In genomic region chr1:232508161-232508661, GRCh38 we compare ENCODE assay signal across 14 cellular contexts.
DNase-seq lines count a peak whose midpoint lies in the region; ATAC-seq, FAIRE-seq and TF ChIP-seq lines count a peak whose summit lies in the region.
"Had no signal": no experiment of that assay in that cellular context is flagged by ENCODE, and none has a peak within 500 bp of the region (broad histone marks: within the 10 kb centered on the region; RNA-seq: fewer than 3 reads in every experiment).

No MANE protein-coding gene starts in this region.

- H3K4me2 ChIP-seq in HepG2 (ENCODE audit: low read depth, low read length) (no peak overlapping the region), GM12878 (ENCODE audit: control insufficient read depth, insufficient read depth) (no peak overlapping the region)

- H3K27ac ChIP-seq in HepG2 (ENCODE audit: extremely low read length, insufficient read depth, low read length) (no peak overlapping the region), right lobe of liver (no peak overlapping the region), GM12878 (ENCODE audit: control insufficient read depth, insufficient read depth) (no peak overlapping the region), esophagus muscularis mucosa (replicated peaks in 1 of 4) (no peak overlapping the region)

- H3K4me1 Mint-ChIP-seq in HFFc6 (ENCODE audit: low read depth) = no peaks in the 10 kb centered on the region
- H3K4me1 Mint-ChIP-seq: activated naive CD8-positive, alpha-beta T cell treated with anti-CD3 and anti-CD28 coated beads, Interleukin-2, amount 10 ng/mL, durations not matched to agents 7 days and 5 days had no signal

- H3K4me3 ChIP-seq in HepG2 (replicated peaks in 1 of 3; ENCODE audit: insufficient read depth in 1 of 3, low read depth in 2 of 3, low read length in 3 of 3) (no peak overlapping the region), right lobe of liver (no peak overlapping the region), GM12878 (no peak overlapping the region), kidney epithelial cell (ENCODE audit: low read depth, low read length) (no peak overlapping the region), esophagus muscularis mucosa (no peak overlapping the region)

- 9% methylated on average over 7 of the region's 8 CpGs for WGBS in HepG2 (ENCODE audit: low lambda C conversion rate)
- 78% methylated on average over 8 of the region's 8 CpGs for WGBS in right lobe of liver (ENCODE audit: insufficient coverage, low coverage, low lambda C conversion rate, missing lambda C conversion rate)
- 47% methylated on average over 8 of the region's 8 CpGs for WGBS in GM12878 (ENCODE audit: insufficient coverage, insufficient replicate concordance, low lambda C conversion rate, missing lambda C conversion rate)
- WGBS in esophagus muscularis mucosa = 81% methylated on average over 7 of the region's 8 CpGs

- TF ChIP-seq EP300 in HepG2 (IDR thresholded peaks at IDR 0.05; ENCODE audit: low read depth in 2 of 2, low read length in 2 of 2) (no peak), HepG2 (CRISPR knock-in tag; IDR thresholded peaks at IDR 0.05; ENCODE audit: borderline replicate concordance) (no peak), GM12878 (IDR thresholded peaks at IDR 0.05; ENCODE audit: borderline replicate concordance in 1 of 2, control insufficient read depth in 1 of 2, low read depth in 2 of 2, low read length in 2 of 2) (no peak), esophagus muscularis mucosa (IDR thresholded peaks at IDR 0.05) (no peak)

- DNase-seq in HepG2 (ENCODE audit: low spot score) (no peak), right lobe of liver (no peak), GM12878 (ENCODE audit: low read depth, low spot score) (no peak), kidney epithelial cell (ENCODE audit: low read depth) (no peak), esophagus muscularis mucosa (ENCODE audit: extremely low spot score) (no peak), HFFc6 (no peak)
- DNase-seq: activated naive CD8-positive, alpha-beta T cell treated with anti-CD3 and anti-CD28 coated beads, Interleukin-2, amount 10 ng/mL, durations not matched to agents 7 days and 5 days; NCI-H510A; stimulated activated CD4-positive, alpha-beta T cell treated with anti-CD3 and anti-CD28 coated beads, Interleukin-2, amount 100 ng/mL, for 24 hours; T-helper 1 cell had no signal

- H3K4me1 ChIP-seq in HepG2 (ENCODE audit: insufficient read depth, low read length) (no peaks in the 10 kb centered on the region), right lobe of liver (no peaks in the 10 kb centered on the region), GM12878 (ENCODE audit: control insufficient read depth, insufficient read depth, low read length) (no peaks in the 10 kb centered on the region), esophagus muscularis mucosa (peaks cover 12 to 40% (median 36%) of the 10 kb centered on the region in 4 donors)

- H2AFZ ChIP-seq in HepG2 (ENCODE audit: low read length) (no peak overlapping the region), GM12878 (ENCODE audit: control insufficient read depth, low read depth, low read length) (no peak overlapping the region)

- no peaks in the 10 kb centered on the region for H3K36me3 Mint-ChIP-seq in HFFc6 (ENCODE audit: low read depth)
- H3K36me3 Mint-ChIP-seq: activated naive CD8-positive, alpha-beta T cell treated with anti-CD3 and anti-CD28 coated beads, Interleukin-2, amount 10 ng/mL, durations not matched to agents 7 days and 5 days had no signal

- intact Hi-C loops in HepG2 (cut with micrococcal nuclease; ENCODE audit: unreplicated experiment) = no loop called here
- intact Hi-C loops in right lobe of liver (cut with DNase I) = no loop called here
- intact Hi-C loops in GM12878 (cut with micrococcal nuclease; ENCODE audit: unreplicated experiment) = no loop called here
- intact Hi-C loops in esophagus muscularis mucosa (cut with DNase I) = no loop called here

- H4K20me1 ChIP-seq in HepG2 (ENCODE audit: insufficient read depth, low read length) (no peaks in the 10 kb centered on the region), GM12878 (ENCODE audit: control insufficient read depth, insufficient read depth) (no peaks in the 10 kb centered on the region)

- no peaks in the 10 kb centered on the region for H3K27me3 Mint-ChIP-seq in HFFc6 (ENCODE audit: insufficient read depth)

- H3K9ac ChIP-seq in HepG2 (ENCODE audit: insufficient read depth, low read depth, low read length) (no peak overlapping the region), GM12878 (ENCODE audit: control insufficient read depth, insufficient read depth, low read length) (no peak overlapping the region)

- ATAC-seq in HepG2 (peak; percentile 33; the same call in 1 of the 3 replicates), right lobe of liver (no peak), GM12878 (peak; percentile 45; the same call in 2 of the 3 replicates), HG02938 (IDR thresholded peaks at IDR 0.05; ENCODE audit: unreplicated experiment) (no peak)
- no peak for ATAC-seq in activated CD4-positive, CD25-positive, alpha-beta regulatory T cell treated with anti-CD3 and anti-CD28 coated beads, Interleukin-2, amount 50 U/mL, for 24 hours

- in situ Hi-C loops in HepG2 (cut with HindIII; ENCODE audit: extremely low pct_ligation_motif_present, low pct_unique_long_range_greater_than_20kb) (no loop called here), GM12878 (cut with MboI) (no loop called here)

- TF ChIP-seq CTCF in HepG2 (CRISPR knock-in tag; IDR thresholded peaks at IDR 0.05) (no peak), right lobe of liver (IDR thresholded peaks at IDR 0.05) (no peak), GM12878 (IDR thresholded peaks at IDR 0.05 in 2 of 3, conservative IDR thresholded peaks at IDR 0.05 in 1 of 3; ENCODE audit: control insufficient read depth in 2 of 3, extremely low read depth in 1 of 3, insufficient read depth in 1 of 3, low read depth in 3 of 3, low read length in 3 of 3) (no peak), kidney epithelial cell (IDR thresholded peaks at IDR 0.05; ENCODE audit: insufficient read depth, low read length, poor library complexity, severe bottlenecking) (peak; percentile 29), esophagus muscularis mucosa (IDR thresholded peaks at IDR 0.05) (peak in 1 of 3 experiments; percentile 15), HFFc6 (IDR thresholded peaks at IDR 0.05) (no peak)

- H3K9me3 ChIP-seq in HepG2 (ENCODE audit: low read length) (no peaks in the 10 kb centered on the region), right lobe of liver (no peaks in the 10 kb centered on the region), GM12878 (replicated peaks; ENCODE audit: control insufficient read depth, insufficient read depth, low read length) (no peaks in the 10 kb centered on the region), esophagus muscularis mucosa (no peaks in the 10 kb centered on the region)

- RAD21 ChIA-PET in GM12878 (lab: Charles Lee; ENCODE audit: unreplicated experiment) = no interaction called here

- no peak for FAIRE-seq in HepG2 (lab: Jason Lieb, UNC)
- no peak for FAIRE-seq in GM12878 (lab: Jason Lieb, UNC)
- FAIRE-seq: endometrium had no signal

- H3K79me2 ChIP-seq in HepG2 (ENCODE audit: insufficient read depth, low read length) = no peaks in the 10 kb centered on the region
- H3K79me2 ChIP-seq in GM12878 (ENCODE audit: control insufficient read depth, insufficient read depth, low read length) = no peaks in the 10 kb centered on the region

- no peak for TF ChIP-seq POLR2A in HepG2 (IDR thresholded peaks at IDR 0.05; ENCODE audit: insufficient read depth in 1 of 2, low read depth in 2 of 2, low read length in 2 of 2)
- TF ChIP-seq POLR2A in right lobe of liver (IDR thresholded peaks at IDR 0.05) = no peak
- no peak for TF ChIP-seq POLR2A in GM12878 (IDR thresholded peaks at IDR 0.05; ENCODE audit: low read depth, low read length)
- no peak for TF ChIP-seq POLR2A in esophagus muscularis mucosa (IDR thresholded peaks at IDR 0.05; ENCODE audit: low read depth)

- H3K36me3 ChIP-seq in HepG2 (replicated peaks in 1 of 2; ENCODE audit: control insufficient read depth in 1 of 2, insufficient read depth in 2 of 2, low read length in 2 of 2) (no peaks in the 10 kb centered on the region), right lobe of liver (no peaks in the 10 kb centered on the region), GM12878 (ENCODE audit: control insufficient read depth in 2 of 2, insufficient read depth in 2 of 2, low read length in 1 of 2) (no peaks in the 10 kb centered on the region), kidney epithelial cell (ENCODE audit: control insufficient read depth, insufficient read depth, low read length) (no peaks in the 10 kb centered on the region), esophagus muscularis mucosa (peaks cover 0 to under 1% (median 0%) of the 10 kb centered on the region in 4 donors)

- H3K27ac Mint-ChIP-seq in HFFc6 = no peak overlapping the region
- H3K27ac Mint-ChIP-seq: activated naive CD8-positive, alpha-beta T cell treated with anti-CD3 and anti-CD28 coated beads, Interleukin-2, amount 10 ng/mL, durations not matched to agents 7 days and 5 days; stimulated activated naive CD8-positive, alpha-beta T cell treated with anti-CD3 and anti-CD28 coated beads, Interleukin-15, Interleukin-2, amounts not matched to agents 100 ng/mL and 50 ng/mL, for 24 hours had no signal

- TF ChIP-seq RAD21 in HepG2 (CRISPR knock-in tag; IDR thresholded peaks at IDR 0.05) = no peak
- no peak for TF ChIP-seq RAD21 in GM12878 (IDR thresholded peaks at IDR 0.05; ENCODE audit: insufficient read depth, low read depth, low read length)

- peaks cover 0 to 9% of the 10 kb centered on the region in 2 experiments; a peak in 2 of 5 replicates for H3K27me3 ChIP-seq in HepG2 (ENCODE audit: control insufficient read depth in 1 of 2, insufficient read depth in 2 of 2, low read length in 2 of 2)
- H3K27me3 ChIP-seq in right lobe of liver = no peaks in the 10 kb centered on the region
- H3K27me3 ChIP-seq in GM12878 (replicated peaks in 1 of 2; ENCODE audit: control insufficient read depth in 2 of 2, insufficient read depth in 2 of 2, low read length in 1 of 2) = no peaks in the 10 kb centered on the region; a peak in 1 of 4 replicates
- no peaks in the 10 kb centered on the region for H3K27me3 ChIP-seq in kidney epithelial cell (ENCODE audit: control insufficient read depth, insufficient read depth, low read length)
- H3K27me3 ChIP-seq in esophagus muscularis mucosa = no peaks in the 10 kb centered on the region

- POLR2A ChIA-PET in HepG2 (lab: Yijun Ruan, JAX) (no interaction called here), GM12878 (lab: Charles Lee) (no interaction called here)

- SMC1A ChIA-PET in GM12878 (lab: Charles Lee; ENCODE audit: uncharacterized antibody, unreplicated experiment) = no interaction called here

- no TSS peak for BruUV-seq in HepG2 (replicated peaks; lab: Mats Ljungman, UMichigan)
- no TSS peak for BruUV-seq in GM12878 (replicated peaks; lab: Mats Ljungman, UMichigan)

- CTCF ChIA-PET in HepG2 (lab: Yijun Ruan, JAX; ENCODE audit: low intra/inter-chr PET ratio, low total read pairs) = no interaction called here
- CTCF ChIA-PET in GM12878 (lab: Yijun Ruan, JAX) = interaction anchor here (1.8 kb wide), 1 partner anchor 10 kb away, joined by 9 read pairs; no protein-coding TSS in a partner anchor

- H3K4me3 Mint-ChIP-seq in HFFc6 = no peak overlapping the region
- H3K4me3 Mint-ChIP-seq: activated naive CD8-positive, alpha-beta T cell treated with anti-CD3 and anti-CD28 coated beads, Interleukin-2, amount 10 ng/mL, durations not matched to agents 7 days and 5 days; stimulated activated naive CD8-positive, alpha-beta T cell treated with anti-CD3 and anti-CD28 coated beads, Interleukin-15, Interleukin-2, amounts not matched to agents 100 ng/mL and 50 ng/mL, for 24 hours had no signal

- H3K9me3 Mint-ChIP-seq in HFFc6 = peaks cover 60% of the 10 kb centered on the region
- H3K9me3 Mint-ChIP-seq: activated naive CD8-positive, alpha-beta T cell treated with anti-CD3 and anti-CD28 coated beads, Interleukin-2, amount 10 ng/mL, durations not matched to agents 7 days and 5 days; stimulated activated naive CD8-positive, alpha-beta T cell treated with anti-CD3 and anti-CD28 coated beads, Interleukin-15, Interleukin-2, amounts not matched to agents 100 ng/mL and 50 ng/mL, for 24 hours had no signal

Comparison
In these comparisons a context has a peak if more than half of its experiments do, and no peak if none do; other contexts are left out.
1. ATAC-seq: peak in HepG2 (single experiment) and GM12878 (single experiment); none in right lobe of liver (0 of 4), activated CD4-positive, CD25-positive, alpha-beta regulatory T cell treated with anti-CD3 and anti-CD28 coated beads, Interleukin-2, amount 50 U/mL, for 24 hours (0 of 2) and HG02938 (single experiment).